22 cellular contexts compared by ENCODE assay signal in the genomic region with DNA sequence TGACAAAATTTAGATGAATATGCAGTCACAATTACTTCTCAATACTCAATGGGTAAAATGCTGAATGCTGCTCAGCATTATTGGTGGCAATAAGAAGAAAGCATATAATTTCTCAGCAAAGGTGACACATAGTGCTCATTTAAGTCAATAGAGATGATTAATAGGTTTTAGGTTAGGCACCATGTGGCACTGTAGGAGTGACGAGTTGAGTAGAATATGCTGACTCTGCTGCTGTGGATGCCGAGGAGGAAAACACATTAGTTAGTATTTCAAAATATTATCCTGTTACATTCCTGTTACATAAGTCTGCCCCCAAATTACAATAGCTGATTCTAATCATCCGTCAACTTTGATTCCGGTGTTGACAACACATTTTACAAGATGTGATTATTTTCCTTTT. TPM values are rescaled to one million over a fixed set of nuclear protein-coding genes. Genes with fewer than 3 reads are reported as not detected.
"Had no signal": no experiment of that assay in that cellular context is flagged by ENCODE, and none has a peak within 500 bp of the region (broad histone marks: within the 10 kb centered on the region; RNA-seq: fewer than 3 reads in every experiment).

No MANE protein-coding gene starts in this region.

- DNase-seq: Karpas-422, KG1, MG63, NCI-H1092, NCI-H1105 treated with DMSO at 0.1 percent for 48 hours, NCI-H1436 treated with DMSO at 0.1 percent for 48 hours, NCI-H1694 treated with DMSO at 0.1 percent for 48 hours, NCI-H1930, NCI-H2081 treated with DMSO at 0.1 percent for 48 hours, NCI-H2171 treated with DMSO at 0.1 percent for 48 hours, NCI-H524 treated with DMSO at 0.1 percent for 48 hours, NCI-H69, NCI-H774, RPMI8226, SIG-M5 had no signal

- FAIRE-seq: HTR-8/SVneo, RCC 7860 had no signal

- H3K27ac ChIP-seq: HL-60, SJSA1, SK-N-MC had no signal

- H3K36me3 ChIP-seq: MG63, SJSA1 had no signal

- H3K27me3 ChIP-seq: MG63, SJSA1 had no signal

- H3K4me1 ChIP-seq: SJSA1 had no signal

- H3K9me3 ChIP-seq: MG63, SJSA1 had no signal

- H3K4me3 ChIP-seq: MG63, SJSA1, SK-N-MC had no signal

RNA-seq across cellular contexts. Expression of a gene that starts 13.7 kb away (rescaled TPM):
- total RNA-seq: SJSA1 had no signal

RNA-seq across cellular contexts. Expression of a gene that starts 24.1 kb away (rescaled TPM):
- total RNA-seq: NCI-H460, SJSA1 had no signal

RNA-seq across cellular contexts. Expression of a gene that starts 30.3 kb away (rescaled TPM):
- total RNA-seq: NCI-H460, Right ventricle myocardium superior, SJSA1 had no signal
